ENCODE assay signal across 10 cellular contexts in the genomic region with DNA sequence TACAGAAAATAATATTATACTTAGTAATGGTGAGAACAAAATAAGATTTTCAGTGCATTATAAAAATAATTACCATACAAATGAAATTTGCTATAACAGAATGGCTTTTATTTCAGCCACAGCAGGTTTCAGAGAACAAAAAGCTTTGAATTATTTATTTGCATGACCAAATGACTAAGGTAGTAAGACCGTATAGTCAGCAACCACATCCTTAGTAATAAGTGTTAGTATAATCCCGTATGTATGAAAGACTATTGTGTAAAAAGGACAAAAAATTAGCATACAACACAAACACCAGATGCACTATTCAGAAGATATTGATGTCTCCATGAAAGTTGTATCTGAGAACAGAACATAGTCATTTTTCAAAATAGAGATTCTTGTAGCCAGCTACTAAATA. TPM values are rescaled to one million over a fixed set of nuclear protein-coding genes. Genes with fewer than 3 reads are reported as not detected.
DNase-seq lines count a peak whose midpoint lies in the region; ATAC-seq, FAIRE-seq and TF ChIP-seq lines count a peak whose summit lies in the region.
"Had no signal": no experiment of that assay in that cellular context is flagged by ENCODE, and none has a peak within 500 bp of the region (broad histone marks: within the 10 kb centered on the region; RNA-seq: fewer than 3 reads in every experiment).

No MANE protein-coding gene starts in this region.

- H3K9ac ChIP-seq in astrocyte (ENCODE audit: low read length) (no peak overlapping the region), H9 (ENCODE audit: extremely low read depth, insufficient read length, low read length) (no peak overlapping the region)

- CTCF ChIA-PET in activated CD8-positive, alpha-beta T cell treated with anti-CD3 and anti-CD28 coated beads for 36 hours (lab: Charles Lee), result no interaction called here
- CTCF ChIA-PET in activated CD8-positive, alpha-beta T cell treated with anti-CD3 and anti-CD28 coated beads, Interleukin-2, amount 10 ng/mL, durations not matched to agents 7 days and 5 days (lab: Charles Lee), result interaction anchor here (1.0 kb wide), 1 partner anchor 147 kb away, joined by 3 read pairs; no protein-coding TSS in a partner anchor

- no peak overlapping the region for H2BK15ac ChIP-seq in H9 (ENCODE audit: low read depth, low read length)

- H3K14ac ChIP-seq in H9 (ENCODE audit: insufficient read depth, low read length), result no peak overlapping the region

- FAIRE-seq in astrocyte (lab: Jason Lieb, UNC), result peak; percentile 64
- FAIRE-seq: K562 had no signal

- peaks cover 55% of the 10 kb centered on the region for H4K20me1 ChIP-seq in astrocyte (ENCODE audit: insufficient read depth, low read length)
- H4K20me1 ChIP-seq in H9 (ENCODE audit: control insufficient read depth, insufficient read depth, insufficient read length), result no peaks in the 10 kb centered on the region

- H3K27me3 Mint-ChIP-seq in activated CD8-positive, alpha-beta T cell treated with anti-CD3 and anti-CD28 coated beads for 36 hours, result no peaks in the 10 kb centered on the region
- no peaks in the 10 kb centered on the region for H3K27me3 Mint-ChIP-seq in activated CD8-positive, alpha-beta T cell treated with anti-CD3 and anti-CD28 coated beads, Interleukin-2, amount 10 ng/mL, durations not matched to agents 7 days and 5 days (ENCODE audit: low read depth)
- H3K27me3 Mint-ChIP-seq in astrocyte (ENCODE audit: low read depth, unreplicated experiment), result no peaks in the 10 kb centered on the region
- H3K27me3 Mint-ChIP-seq in H9 (ENCODE audit: low read depth), result no peaks in the 10 kb centered on the region
- H3K27me3 Mint-ChIP-seq in chondrocyte (ENCODE audit: low read depth), result no peaks in the 10 kb centered on the region

- no peaks in the 10 kb centered on the region for H3K9me3 Mint-ChIP-seq in activated CD8-positive, alpha-beta T cell treated with anti-CD3 and anti-CD28 coated beads for 36 hours
- H3K9me3 Mint-ChIP-seq in activated CD8-positive, alpha-beta T cell treated with anti-CD3 and anti-CD28 coated beads, Interleukin-2, amount 10 ng/mL, durations not matched to agents 7 days and 5 days (ENCODE audit: insufficient read depth), result no peaks in the 10 kb centered on the region
- no peaks in the 10 kb centered on the region for H3K9me3 Mint-ChIP-seq in astrocyte (ENCODE audit: unreplicated experiment)
- no peaks in the 10 kb centered on the region for H3K9me3 Mint-ChIP-seq in stimulated activated effector memory CD8-positive, alpha-beta T cell treated with anti-CD3 and anti-CD28 coated beads, Interleukin-12 subunit alpha, Interleukin-12 subunit beta, amount 100 ng/mL, for 72 hours
- H3K9me3 Mint-ChIP-seq in H9, result no peaks in the 10 kb centered on the region
- no peaks in the 10 kb centered on the region for H3K9me3 Mint-ChIP-seq in chondrocyte (ENCODE audit: low read depth)
- H3K9me3 Mint-ChIP-seq: neural crest cell had no signal

- H3K56ac ChIP-seq in H9 (ENCODE audit: insufficient read length, low read depth, low read length), result no peak overlapping the region

- H3K79me2 ChIP-seq in astrocyte (ENCODE audit: insufficient read depth, low read length) (peaks cover 96% of the 10 kb centered on the region), H9 (ENCODE audit: insufficient read depth, low read length) (peaks cover 18% of the 10 kb centered on the region; the same call in 1 of the 2 replicates)

- TF ChIP-seq CTCF in activated CD8-positive, alpha-beta T cell treated with anti-CD3 and anti-CD28 coated beads for 36 hours (IDR thresholded peaks at IDR 0.05), result no peak
- TF ChIP-seq CTCF in astrocyte (IDR thresholded peaks at IDR 0.05; ENCODE audit: insufficient read depth, low read depth, low read length), result no peak
- TF ChIP-seq CTCF in H9 (conservative IDR thresholded peaks at IDR 0.05), result no peak
- no peak for TF ChIP-seq CTCF in chondrocyte (IDR thresholded peaks at IDR 0.05)

- WGBS in H9 (ENCODE audit: extremely low coverage, insufficient read length, low lambda C conversion rate), result no CpG with 5 or more reads among the region's 2 CpGs

- H3K9me3 ChIP-seq in astrocyte (ENCODE audit: insufficient read depth, low read depth, low read length) (no peaks in the 10 kb centered on the region), H9 (ENCODE audit: control insufficient read depth, low read depth, low read length) (no peaks in the 10 kb centered on the region)

- no peak overlapping the region for H2AK5ac ChIP-seq in H9 (ENCODE audit: insufficient read length, low read length)

- no peak overlapping the region for H3T11ph ChIP-seq in H9 (ENCODE audit: low read length)

- ATAC-seq in activated CD8-positive, alpha-beta T cell treated with anti-CD3 and anti-CD28 coated beads for 36 hours, result peak; percentile 73
- no peak for ATAC-seq in activated CD8-positive, alpha-beta T cell treated with anti-CD3 and anti-CD28 coated beads, Interleukin-2, amount 10 ng/mL, durations not matched to agents 7 days and 5 days
- peak; percentile 36 for ATAC-seq in HG03097 (IDR thresholded peaks at IDR 0.05; ENCODE audit: low FRiP score, unreplicated experiment)
- ATAC-seq in stimulated activated effector memory CD8-positive, alpha-beta T cell treated with anti-CD3 and anti-CD28 coated beads, Interleukin-12 subunit alpha, Interleukin-12 subunit beta, amount 100 ng/mL, for 72 hours, result peak; percentile 89
- ATAC-seq: K562 had no signal

- H3K4ac ChIP-seq in H9 (ENCODE audit: low read depth, low read length), result no peak overlapping the region

- H2BK12ac ChIP-seq in H9 (ENCODE audit: insufficient read length, low read depth, low read length), result no peak overlapping the region

- H2AFZ ChIP-seq in astrocyte (ENCODE audit: low read depth, low read length) (no peak overlapping the region), H9 (ENCODE audit: low read length) (no peak overlapping the region)

- H3K4me1 ChIP-seq in astrocyte (ENCODE audit: insufficient read depth, low read length) (peaks cover 54% of the 10 kb centered on the region), H9 (ENCODE audit: insufficient read depth, low read length) (no peaks in the 10 kb centered on the region; the same call in 1 of the 2 replicates)

- H3K27me3 ChIP-seq in astrocyte (ENCODE audit: insufficient read depth, low read length) (no peaks in the 10 kb centered on the region), H9 (ENCODE audit: insufficient read depth, low read length) (no peaks in the 10 kb centered on the region)

- no peak overlapping the region for H3K4me3 ChIP-seq in astrocyte (ENCODE audit: insufficient read depth, low read depth, low read length)
- H3K4me3 ChIP-seq: K562 had no signal

- no peak overlapping the region for H2BK20ac ChIP-seq in H9 (ENCODE audit: low read depth, low read length, poor library complexity, severe bottlenecking)

- no peak overlapping the region for H4K91ac ChIP-seq in H9 (ENCODE audit: insufficient read length, low read depth, low read length)

- H3K23me2 ChIP-seq in H9 (ENCODE audit: insufficient read length, low read depth, low read length, poor library complexity, severe bottlenecking), result no peaks in the 10 kb centered on the region

- H3K36me3 Mint-ChIP-seq in activated CD8-positive, alpha-beta T cell treated with anti-CD3 and anti-CD28 coated beads for 36 hours (ENCODE audit: low read depth), result no peaks in the 10 kb centered on the region
- peaks cover 11% of the 10 kb centered on the region for H3K36me3 Mint-ChIP-seq in activated CD8-positive, alpha-beta T cell treated with anti-CD3 and anti-CD28 coated beads, Interleukin-2, amount 10 ng/mL, durations not matched to agents 7 days and 5 days (ENCODE audit: low read depth)
- H3K36me3 Mint-ChIP-seq in astrocyte (ENCODE audit: low read depth, unreplicated experiment) (peaks cover 1% of the 10 kb centered on the region), H9 (ENCODE audit: insufficient read depth in 1 of 3, low read depth in 3 of 3) (peaks cover 0 to 2% (median 2%) of the 10 kb centered on the region in 3 experiments; a peak in 2 of 7 replicates), chondrocyte (ENCODE audit: low read depth) (no peaks in the 10 kb centered on the region)
- peaks cover 4% of the 10 kb centered on the region for H3K36me3 Mint-ChIP-seq in stimulated activated effector memory CD8-positive, alpha-beta T cell treated with anti-CD3 and anti-CD28 coated beads, Interleukin-12 subunit alpha, Interleukin-12 subunit beta, amount 100 ng/mL, for 72 hours

- peak overlapping the region; percentile 65 for H3K27ac ChIP-seq in astrocyte (ENCODE audit: low read depth, low read length)
- H3K27ac ChIP-seq in H9 (ENCODE audit: insufficient read length, low read depth, low read length), result no peak overlapping the region

- peaks cover 8% of the 10 kb centered on the region for H3K79me1 ChIP-seq in H9 (ENCODE audit: insufficient read depth, low read depth, low read length, poor library complexity, severe bottlenecking)

- H3K4me3 Mint-ChIP-seq in activated CD8-positive, alpha-beta T cell treated with anti-CD3 and anti-CD28 coated beads for 36 hours, result no peak overlapping the region
- no peak overlapping the region for H3K4me3 Mint-ChIP-seq in activated CD8-positive, alpha-beta T cell treated with anti-CD3 and anti-CD28 coated beads, Interleukin-2, amount 10 ng/mL, durations not matched to agents 7 days and 5 days
- H3K4me3 Mint-ChIP-seq in astrocyte (ENCODE audit: unreplicated experiment) (no peak overlapping the region), H9 (no peak overlapping the region), chondrocyte (ENCODE audit: unreplicated experiment) (no peak overlapping the region)
- H3K4me3 Mint-ChIP-seq in stimulated activated effector memory CD8-positive, alpha-beta T cell treated with anti-CD3 and anti-CD28 coated beads, Interleukin-12 subunit alpha, Interleukin-12 subunit beta, amount 100 ng/mL, for 72 hours, result no peak overlapping the region
- H3K4me3 Mint-ChIP-seq: neural crest cell had no signal

- H2BK5ac ChIP-seq in H9 (ENCODE audit: insufficient read length, low read length), result no peak overlapping the region

- peak overlapping the region; percentile 37 for H3K4me2 ChIP-seq in astrocyte (ENCODE audit: low read length)
- H3K4me2 ChIP-seq in H9 (ENCODE audit: insufficient read depth, insufficient read length, low read length), result no peak overlapping the region

- intact Hi-C loops in activated CD8-positive, alpha-beta T cell treated with anti-CD3 and anti-CD28 coated beads for 36 hours (cut with micrococcal nuclease), result no loop called here

- H4K5ac ChIP-seq in H9 (ENCODE audit: insufficient read length, low read depth, low read length), result no peak overlapping the region

- H3K18ac ChIP-seq in H9 (ENCODE audit: insufficient read length, low read depth, low read length), result no peak overlapping the region

- peaks cover 65% of the 10 kb centered on the region for H3K4me1 Mint-ChIP-seq in activated CD8-positive, alpha-beta T cell treated with anti-CD3 and anti-CD28 coated beads for 36 hours (ENCODE audit: low read depth)
- H3K4me1 Mint-ChIP-seq in activated CD8-positive, alpha-beta T cell treated with anti-CD3 and anti-CD28 coated beads, Interleukin-2, amount 10 ng/mL, durations not matched to agents 7 days and 5 days (ENCODE audit: low read depth), result peaks cover 31% of the 10 kb centered on the region
- H3K4me1 Mint-ChIP-seq in astrocyte (ENCODE audit: low read depth, unreplicated experiment) (peaks cover 35% of the 10 kb centered on the region), H9 (peaks cover 25 to 33% of the 10 kb centered on the region in 2 experiments), chondrocyte (ENCODE audit: low read depth) (peaks cover 67% of the 10 kb centered on the region)
- H3K4me1 Mint-ChIP-seq in stimulated activated effector memory CD8-positive, alpha-beta T cell treated with anti-CD3 and anti-CD28 coated beads, Interleukin-12 subunit alpha, Interleukin-12 subunit beta, amount 100 ng/mL, for 72 hours, result peaks cover 58% of the 10 kb centered on the region

- no peak overlapping the region for H2BK120ac ChIP-seq in H9 (ENCODE audit: low read depth, low read length, poor library complexity, severe bottlenecking)

- H4K8ac ChIP-seq in H9 (replicated peaks; ENCODE audit: insufficient read length, low read depth, low read length), result no peak overlapping the region

- no peak overlapping the region for H3K23ac ChIP-seq in H9 (ENCODE audit: insufficient read length, low read depth, low read length)

- no peaks in the 10 kb centered on the region for H3K36me3 ChIP-seq in astrocyte (ENCODE audit: insufficient read depth, low read length)

- DNase-seq in activated CD8-positive, alpha-beta T cell treated with anti-CD3 and anti-CD28 coated beads for 36 hours, result no peak
- no peak for DNase-seq in activated CD8-positive, alpha-beta T cell treated with anti-CD3 and anti-CD28 coated beads, Interleukin-2, amount 10 ng/mL, durations not matched to agents 7 days and 5 days
- DNase-seq in astrocyte (ENCODE audit: low read depth) (peak; percentile 86), H9 (no peak), chondrocyte (ENCODE audit: low spot score) (no peak), AG08396 (ENCODE audit: low spot score) (no peak)
- DNase-seq in stimulated activated effector memory CD8-positive, alpha-beta T cell treated with anti-CD3 and anti-CD28 coated beads, Interleukin-12 subunit alpha, Interleukin-12 subunit beta, amount 100 ng/mL, for 72 hours (ENCODE audit: low spot score in 2 of 2), result no peak

- H3K27ac Mint-ChIP-seq in activated CD8-positive, alpha-beta T cell treated with anti-CD3 and anti-CD28 coated beads for 36 hours, result no peak overlapping the region
- H3K27ac Mint-ChIP-seq in activated CD8-positive, alpha-beta T cell treated with anti-CD3 and anti-CD28 coated beads, Interleukin-2, amount 10 ng/mL, durations not matched to agents 7 days and 5 days, result no peak overlapping the region
- no peak overlapping the region for H3K27ac Mint-ChIP-seq in astrocyte (ENCODE audit: unreplicated experiment)
- H3K27ac Mint-ChIP-seq in stimulated activated effector memory CD8-positive, alpha-beta T cell treated with anti-CD3 and anti-CD28 coated beads, Interleukin-12 subunit alpha, Interleukin-12 subunit beta, amount 100 ng/mL, for 72 hours, result no peak overlapping the region
- no peak overlapping the region for H3K27ac Mint-ChIP-seq in H9
- no peak overlapping the region for H3K27ac Mint-ChIP-seq in chondrocyte (ENCODE audit: unreplicated experiment)

- POLR2A ChIA-PET in activated CD8-positive, alpha-beta T cell treated with anti-CD3 and anti-CD28 coated beads for 36 hours (lab: Charles Lee), result interaction anchor here (1.2 kb wide), 1 partner anchor 11 kb away, joined by 3 read pairs; no protein-coding TSS in a partner anchor
- POLR2A ChIA-PET in activated CD8-positive, alpha-beta T cell treated with anti-CD3 and anti-CD28 coated beads, Interleukin-2, amount 10 ng/mL, durations not matched to agents 7 days and 5 days (lab: Charles Lee), result interaction anchor here (0.6 kb wide), 1 partner anchor 384 kb away, joined by 3 read pairs; no protein-coding TSS in a partner anchor

RNA-seq across cellular contexts. Expression of a gene that starts 12.2 kb away (rescaled TPM):
- 10 to 100 TPM; 15.5 to 16.2 TPM for total RNA-seq in activated CD8-positive, alpha-beta T cell treated with anti-CD3 and anti-CD28 coated beads for 36 hours
- total RNA-seq in activated CD8-positive, alpha-beta T cell treated with anti-CD3 and anti-CD28 coated beads, Interleukin-2, amount 10 ng/mL, durations not matched to agents 7 days and 5 days, result 10 to 100 TPM; 11.2 to 12.5 TPM
- 29.2 and 31.3 TPM in 2 replicates for total RNA-seq in astrocyte
- 36.0 and 38.2 TPM in 2 replicates for total RNA-seq in H9 (2021)
- 34.9 to 40.5 TPM (median 36.3 TPM) in 3 replicates for total RNA-seq in chondrocyte
